Comparison of ENCODE assay signal across 30 cellular contexts in genomic region chr10:37775612-37776011, GRCh38.
DNase-seq lines count a peak whose midpoint lies in the region; ATAC-seq and TF ChIP-seq lines count a peak whose summit lies in the region.
"Had no signal": no experiment of that assay in that cellular context is flagged by ENCODE, and none has a peak within 500 bp of the region (broad histone marks: within the 10 kb centered on the region; RNA-seq: fewer than 3 reads in every experiment).

No MANE protein-coding gene starts in this region.

- no peak overlapping the region for H3K4me3 Mint-ChIP-seq in type B pancreatic cell
- H3K4me3 Mint-ChIP-seq: B cell; CD14-positive monocyte; CD4-positive, alpha-beta memory T cell; CD4-positive, alpha-beta T cell; CD4-positive, CD25-positive, alpha-beta regulatory T cell; CD8-positive, alpha-beta memory T cell; CD8-positive, alpha-beta T cell had no signal

- no peaks in the 10 kb centered on the region for H3F3A ChIP-seq in PC-3 (ENCODE audit: low read length, unreplicated experiment)

- DNase-seq in SIG-M5 treated with dmso at 0.1 percent for 504 hours (lab: John Stamatoyannopoulos, UW; ENCODE audit: unreplicated experiment): peak; percentile 1
- DNase-seq in SIG-M5 (lab: John Stamatoyannopoulos, UW): no peak
- peak; percentile 64 for DNase-seq in PC-3
- DNase-seq in type B pancreatic cell (ENCODE audit: extremely low spot score, unreplicated experiment): no peak
- DNase-seq: 8988T; ACHN; AML-193; BE2C; C1 segment of cervical spinal cord; Caco-2; Calu3; CD4-positive, alpha-beta memory T cell; CD4-positive, alpha-beta T cell; CD4-positive, CD25-positive, alpha-beta regulatory T cell; CD8-positive, alpha-beta memory T cell; CD8-positive, alpha-beta T cell; COR-L47; DMS 273 treated with DMSO at 0.1 percent for 48 hours; DMS153; DMS53; DMS79; DND-41; EL had no signal

- H3K27me3 Mint-ChIP-seq in type B pancreatic cell: no peaks in the 10 kb centered on the region
- H3K27me3 Mint-ChIP-seq: B cell; CD4-positive, alpha-beta memory T cell; CD4-positive, alpha-beta T cell; CD4-positive, CD25-positive, alpha-beta regulatory T cell; CD8-positive, alpha-beta memory T cell had no signal

- POLR2A ChIA-PET in PC-3 (lab: Charles Lee; ENCODE audit: unreplicated experiment): no interaction called here

- intact Hi-C loops in PC-3 (cut with micrococcal nuclease): no loop called here

- no peaks in the 10 kb centered on the region for H3K79me2 ChIP-seq in PC-3 (ENCODE audit: low read length)

- H3K36me3 ChIP-seq in PC-3 (ENCODE audit: low read depth, low read length): peaks cover 1% of the 10 kb centered on the region; the same call in 1 of the 2 replicates
- H3K36me3 ChIP-seq: BE2C, BLaER1 had no signal

- no peaks in the 10 kb centered on the region for H3K27me3 ChIP-seq in PC-3 (ENCODE audit: low read length)
- H3K27me3 ChIP-seq: BE2C; BLaER1; BLaER1 treated with 17β-estradiol and CSF1 and Interleukin-3, amounts not matched to agents 10 nM and 100 nM had no signal

- no peaks in the 10 kb centered on the region for H4K20me1 ChIP-seq in PC-3 (ENCODE audit: low read length)
- H4K20me1 ChIP-seq: BLaER1; BLaER1 treated with 17β-estradiol and CSF1 and Interleukin-3, amounts not matched to agents 10 nM and 100 nM had no signal

- H3K9me3 Mint-ChIP-seq in type B pancreatic cell: peaks cover 11% of the 10 kb centered on the region

- H3K4me1 Mint-ChIP-seq in type B pancreatic cell (ENCODE audit: unreplicated experiment): no peaks in the 10 kb centered on the region
- H3K4me1 Mint-ChIP-seq: B cell; CD14-positive monocyte; CD4-positive, alpha-beta memory T cell; CD4-positive, CD25-positive, alpha-beta regulatory T cell; CD8-positive, alpha-beta memory T cell had no signal

- peaks cover 1% of the 10 kb centered on the region; the same call in 1 of the 2 replicates for H3K9me3 ChIP-seq in PC-3 (ENCODE audit: low read length)
- H3K9me3 ChIP-seq: BE2C had no signal

- H3K27ac ChIP-seq in PC-3 (ENCODE audit: low read length): no peak overlapping the region
- H3K27ac ChIP-seq: 22Rv1; A549; BLaER1; BLaER1 treated with 17β-estradiol and CSF1 and Interleukin-3, amounts not matched to agents 10 nM and 100 nM; C4-2B had no signal

- H3K9me2 ChIP-seq in PC-3 (replicated peaks; ENCODE audit: low read length): no peaks in the 10 kb centered on the region

- CTCF ChIA-PET in PC-3 (lab: Charles Lee): no interaction called here

- H3K4me1 ChIP-seq in PC-3 (ENCODE audit: insufficient read depth, low read length): no peaks in the 10 kb centered on the region
- H3K4me1 ChIP-seq: A549, BE2C, BLaER1, Caco-2 had no signal

- no peak overlapping the region for H3K9ac ChIP-seq in PC-3 (ENCODE audit: low read length)
- H3K9ac ChIP-seq: BLaER1; BLaER1 treated with 17β-estradiol and CSF1 and Interleukin-3, amounts not matched to agents 10 nM and 100 nM had no signal

- peak; percentile 53 for ATAC-seq in PC-3
- ATAC-seq: A549; CD8-positive, alpha-beta T cell had no signal

- no peak overlapping the region for H2AFZ ChIP-seq in PC-3 (ENCODE audit: low read length)

- no peak overlapping the region for H3K27ac Mint-ChIP-seq in type B pancreatic cell
- H3K27ac Mint-ChIP-seq: B cell; CD14-positive monocyte; CD4-positive, alpha-beta memory T cell; CD4-positive, alpha-beta T cell; CD4-positive, CD25-positive, alpha-beta regulatory T cell; CD8-positive, alpha-beta memory T cell; CD8-positive, alpha-beta T cell had no signal

- H3K36me3 Mint-ChIP-seq in type B pancreatic cell: no peaks in the 10 kb centered on the region
- H3K36me3 Mint-ChIP-seq: CD14-positive monocyte; CD4-positive, CD25-positive, alpha-beta regulatory T cell; CD8-positive, alpha-beta memory T cell had no signal

- H3K4me2 ChIP-seq in PC-3 (ENCODE audit: low read length): no peak overlapping the region
- H3K4me2 ChIP-seq: A549; BLaER1; BLaER1 treated with 17β-estradiol and CSF1 and Interleukin-3, amounts not matched to agents 10 nM and 100 nM had no signal

- BruUV-seq in PC-3 (replicated peaks; lab: Mats Ljungman, UMichigan): no TSS peak

- no peak overlapping the region for H3K4me3 ChIP-seq in PC-3 (ENCODE audit: low read length)
- H3K4me3 ChIP-seq: A549; BLaER1; BLaER1 treated with 17β-estradiol and CSF1 and Interleukin-3, amounts not matched to agents 10 nM and 100 nM had no signal

- TF ChIP-seq CTCF in PC-3 (conservative IDR thresholded peaks at IDR 0.05; ENCODE audit: low read depth, low read length) (no peak), type B pancreatic cell (conservative IDR thresholded peaks at IDR 0.05) (no peak)

Comparison
In these comparisons a context has a peak if more than half of its experiments do, and no peak if none do; other contexts are left out.
1. DNase-seq: peak in SIG-M5 treated with dmso at 0.1 percent for 504 hours (single experiment) and PC-3 (single experiment); none in SIG-M5 (single experiment) and type B pancreatic cell (single experiment).